In the genomic region with DNA sequence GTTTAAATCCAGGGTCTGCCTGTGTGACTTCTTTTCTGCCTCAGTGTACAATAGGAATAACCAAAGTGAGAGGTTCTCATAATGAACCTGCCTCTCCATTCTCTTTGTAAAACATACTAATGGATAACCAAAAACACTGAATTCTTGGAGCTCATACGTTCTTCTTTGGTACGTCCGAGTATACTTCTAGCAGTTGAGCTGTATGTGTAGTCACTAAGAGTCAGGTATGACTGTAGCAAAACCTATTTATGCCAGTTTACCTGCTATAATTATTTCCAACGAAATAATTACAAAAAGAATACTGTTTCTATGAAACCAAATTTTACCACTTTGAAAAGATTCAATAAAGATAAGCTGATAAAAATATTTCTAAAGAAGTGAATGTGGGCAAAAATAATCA, we compare ENCODE assay signal across 25 cellular contexts.
A peak's percentile ranks its signal among the peaks of the same experiment; 100 is the strongest.
DNase-seq lines count a peak whose midpoint lies in the region; ATAC-seq, FAIRE-seq and TF ChIP-seq lines count a peak whose summit lies in the region.
"Had no signal": no experiment of that assay in that cellular context is flagged by ENCODE, and none has a peak within 500 bp of the region (broad histone marks: within the 10 kb centered on the region; RNA-seq: fewer than 3 reads in every experiment).

No MANE protein-coding gene starts in this region.

- no peak overlapping the region for H4K91ac ChIP-seq in mesenchymal stem cell (ENCODE audit: low read length)

- no peak overlapping the region for H2BK15ac ChIP-seq in mesenchymal stem cell (ENCODE audit: low read depth, poor library complexity, severe bottlenecking)

- no peak for DNase-seq in CD4-positive, CD25-positive, alpha-beta regulatory T cell
- DNase-seq in natural killer cell (no peak), osteocyte (ENCODE audit: extremely low spot score, unreplicated experiment) (no peak), mesenchymal stem cell (no peak), D721Med (ENCODE audit: insufficient read length, low spot score) (no peak)
- no peak for DNase-seq in stimulated activated effector memory CD8-positive, alpha-beta T cell treated with anti-CD3 and anti-CD28 coated beads, Interleukin-12 subunit alpha, Interleukin-12 subunit beta, amount 100 ng/mL, for 72 hours (ENCODE audit: low spot score in 2 of 2)
- DNase-seq: 8988T; ACHN; AML-193; BE2C; Calu3; CD4-positive, alpha-beta memory T cell; COR-L47; DMS153; DND-41; GOT3; HFFc6 had no signal

- no peak overlapping the region for H3K9ac ChIP-seq in mesenchymal stem cell (ENCODE audit: low read length)
- H3K9ac ChIP-seq: BLaER1 treated with 17β-estradiol and CSF1 and Interleukin-3, amounts not matched to agents 10 nM and 100 nM had no signal

- no peak overlapping the region for H2BK12ac ChIP-seq in mesenchymal stem cell (ENCODE audit: low read length in 2 of 2)

- peaks cover 48% of the 10 kb centered on the region for H3K4me1 ChIP-seq in CD4-positive, CD25-positive, alpha-beta regulatory T cell (ENCODE audit: control insufficient read depth, insufficient read depth, low read length, poor library complexity, severe bottlenecking)
- no peaks in the 10 kb centered on the region for H3K4me1 ChIP-seq in mesenchymal stem cell (ENCODE audit: control insufficient read depth, insufficient read depth, low read depth, low read length)
- H3K4me1 ChIP-seq: A549, BE2C, HAP-1 had no signal

- peaks cover 49 to 77% (median 62%) of the 10 kb centered on the region in 4 donors for H3K4me1 Mint-ChIP-seq in CD4-positive, CD25-positive, alpha-beta regulatory T cell
- H3K4me1 Mint-ChIP-seq in natural killer cell (peaks cover 38 to 51% of the 10 kb centered on the region in 2 donors), osteocyte (ENCODE audit: unreplicated experiment) (peaks cover 2% of the 10 kb centered on the region)
- peaks cover 30% of the 10 kb centered on the region for H3K4me1 Mint-ChIP-seq in stimulated activated effector memory CD8-positive, alpha-beta T cell treated with anti-CD3 and anti-CD28 coated beads, Interleukin-12 subunit alpha, Interleukin-12 subunit beta, amount 100 ng/mL, for 72 hours

- H3K27ac Mint-ChIP-seq in CD4-positive, CD25-positive, alpha-beta regulatory T cell, result peak overlapping the region; percentile 13 to 98 (median 62)
- H3K27ac Mint-ChIP-seq in natural killer cell (peak overlapping the region; percentile 82), osteocyte (ENCODE audit: unreplicated experiment) (no peak overlapping the region)
- peak overlapping the region; percentile 2 for H3K27ac Mint-ChIP-seq in stimulated activated effector memory CD8-positive, alpha-beta T cell treated with anti-CD3 and anti-CD28 coated beads, Interleukin-12 subunit alpha, Interleukin-12 subunit beta, amount 100 ng/mL, for 72 hours
- H3K27ac Mint-ChIP-seq: CD14-positive monocyte; CD4-positive, alpha-beta memory T cell; HFFc6 had no signal

- intact Hi-C loops in natural killer cell (cut with micrococcal nuclease), result no loop called here

- no peak overlapping the region for H2AFZ ChIP-seq in mesenchymal stem cell (ENCODE audit: low read depth, low read length)

- H3K4me2 ChIP-seq in mesenchymal stem cell (ENCODE audit: low read length, poor library complexity, severe bottlenecking), result no peak overlapping the region
- H3K4me2 ChIP-seq: A549; BLaER1 treated with 17β-estradiol and CSF1 and Interleukin-3, amounts not matched to agents 10 nM and 100 nM had no signal

- no peak for FAIRE-seq in D721Med (lab: Jason Lieb, UNC)
- FAIRE-seq: A549, G401.6, GM12892, H54 had no signal

- peaks cover 0 to 7% (median 0%) of the 10 kb centered on the region in 7 donors for H3K9me3 Mint-ChIP-seq in CD4-positive, CD25-positive, alpha-beta regulatory T cell
- H3K9me3 Mint-ChIP-seq in natural killer cell (no peaks in the 10 kb centered on the region), osteocyte (ENCODE audit: unreplicated experiment) (peaks cover 5% of the 10 kb centered on the region)
- peaks cover 10% of the 10 kb centered on the region for H3K9me3 Mint-ChIP-seq in stimulated activated effector memory CD8-positive, alpha-beta T cell treated with anti-CD3 and anti-CD28 coated beads, Interleukin-12 subunit alpha, Interleukin-12 subunit beta, amount 100 ng/mL, for 72 hours
- H3K9me3 Mint-ChIP-seq: CD4-positive, alpha-beta memory T cell; HFFc6 had no signal

- peak overlapping the region in 1 of 4 donors; percentile 22 for H3K4me3 Mint-ChIP-seq in CD4-positive, CD25-positive, alpha-beta regulatory T cell
- no peak overlapping the region for H3K4me3 Mint-ChIP-seq in natural killer cell
- no peak overlapping the region for H3K4me3 Mint-ChIP-seq in stimulated activated effector memory CD8-positive, alpha-beta T cell treated with anti-CD3 and anti-CD28 coated beads, Interleukin-12 subunit alpha, Interleukin-12 subunit beta, amount 100 ng/mL, for 72 hours
- H3K4me3 Mint-ChIP-seq in osteocyte (ENCODE audit: unreplicated experiment), result no peak overlapping the region
- H3K4me3 Mint-ChIP-seq: CD14-positive monocyte; CD4-positive, alpha-beta memory T cell; HFFc6 had no signal

- H3K36me3 Mint-ChIP-seq in CD4-positive, CD25-positive, alpha-beta regulatory T cell, result peaks cover 50% of the 10 kb centered on the region
- H3K36me3 Mint-ChIP-seq in natural killer cell, result peaks cover 27% of the 10 kb centered on the region
- H3K36me3 Mint-ChIP-seq in stimulated activated effector memory CD8-positive, alpha-beta T cell treated with anti-CD3 and anti-CD28 coated beads, Interleukin-12 subunit alpha, Interleukin-12 subunit beta, amount 100 ng/mL, for 72 hours, result peaks cover 82% of the 10 kb centered on the region
- H3K36me3 Mint-ChIP-seq in osteocyte (ENCODE audit: unreplicated experiment), result peaks cover 36% of the 10 kb centered on the region
- H3K36me3 Mint-ChIP-seq: CD14-positive monocyte had no signal

- H3K4ac ChIP-seq in mesenchymal stem cell (ENCODE audit: low read depth in 1 of 2, low read length in 2 of 2), result no peak overlapping the region

- peak overlapping the region; percentile 37 for H3K27ac ChIP-seq in CD4-positive, CD25-positive, alpha-beta regulatory T cell (ENCODE audit: insufficient read depth, low read length, poor library complexity, severe bottlenecking)
- peak overlapping the region; percentile 1 for H3K27ac ChIP-seq in KOPT-K1 (ENCODE audit: low read depth, low read length, poor library complexity, severe bottlenecking)
- no peak overlapping the region for H3K27ac ChIP-seq in mesenchymal stem cell (ENCODE audit: low read length, poor library complexity, severe bottlenecking)
- H3K27ac ChIP-seq: A549; BLaER1 treated with 17β-estradiol and CSF1 and Interleukin-3, amounts not matched to agents 10 nM and 100 nM had no signal

- no peak overlapping the region for H3K23ac ChIP-seq in mesenchymal stem cell (ENCODE audit: low read length in 2 of 2)

- peaks cover 55% of the 10 kb centered on the region for H3K36me3 ChIP-seq in CD4-positive, CD25-positive, alpha-beta regulatory T cell (ENCODE audit: control insufficient read depth, insufficient read depth, low read length)
- peaks cover 93% of the 10 kb centered on the region for H3K36me3 ChIP-seq in KOPT-K1 (ENCODE audit: insufficient read depth, low read length)
- peaks cover 0 to 28% of the 10 kb centered on the region in 2 experiments for H3K36me3 ChIP-seq in mesenchymal stem cell (ENCODE audit: control insufficient read depth in 1 of 2, insufficient read depth in 2 of 2, low read depth in 1 of 2, low read length in 2 of 2)
- H3K36me3 ChIP-seq: BE2C, HAP-1 had no signal

- no peak overlapping the region for H2BK120ac ChIP-seq in mesenchymal stem cell (ENCODE audit: low read depth, low read length)

- H3K9me3 ChIP-seq in CD4-positive, CD25-positive, alpha-beta regulatory T cell (ENCODE audit: control insufficient read depth in 2 of 2, low read length in 2 of 2), result no peaks in the 10 kb centered on the region
- H3K9me3 ChIP-seq in KOPT-K1 (ENCODE audit: insufficient read depth, low read length, poor library complexity, severe bottlenecking) (peaks cover 6% of the 10 kb centered on the region), mesenchymal stem cell (ENCODE audit: control insufficient read depth, low read length) (no peaks in the 10 kb centered on the region)
- H3K9me3 ChIP-seq: A549, BE2C, HAP-1 had no signal

- no peak overlapping the region for H2AK5ac ChIP-seq in mesenchymal stem cell (ENCODE audit: low read length, severe bottlenecking)

- no peak overlapping the region for H2BK5ac ChIP-seq in mesenchymal stem cell (ENCODE audit: low read depth, low read length, poor library complexity, severe bottlenecking)

- no peaks in the 10 kb centered on the region for H3K27me3 Mint-ChIP-seq in CD4-positive, CD25-positive, alpha-beta regulatory T cell
- no peaks in the 10 kb centered on the region for H3K27me3 Mint-ChIP-seq in natural killer cell (ENCODE audit: low read depth in 2 of 2)
- H3K27me3 Mint-ChIP-seq in osteocyte (ENCODE audit: unreplicated experiment), result no peaks in the 10 kb centered on the region
- H3K27me3 Mint-ChIP-seq: CD4-positive, alpha-beta memory T cell had no signal

- WGBS in mesenchymal stem cell, result 100% methylated on average over 3 of the region's 4 CpGs

- no peaks in the 10 kb centered on the region for H3K27me3 ChIP-seq in CD4-positive, CD25-positive, alpha-beta regulatory T cell (ENCODE audit: control insufficient read depth, insufficient read depth, low read length)
- no peaks in the 10 kb centered on the region for H3K27me3 ChIP-seq in mesenchymal stem cell (ENCODE audit: control insufficient read depth in 1 of 2, insufficient read depth in 1 of 2, low read length in 2 of 2)
- H3K27me3 ChIP-seq: BE2C; BLaER1 treated with 17β-estradiol and CSF1 and Interleukin-3, amounts not matched to agents 10 nM and 100 nM had no signal

- H3K18ac ChIP-seq in mesenchymal stem cell (ENCODE audit: low read depth in 1 of 2, low read length in 2 of 2), result no peak overlapping the region

- TF ChIP-seq CTCF in natural killer cell (IDR thresholded peaks at IDR 0.05) (no peak), osteocyte (IDR thresholded peaks at IDR 0.05) (no peak), D721Med (IDR thresholded peaks at IDR 0.05; ENCODE audit: insufficient read depth, missing control alignments) (no peak)

- no peaks in the 10 kb centered on the region for H3K79me1 ChIP-seq in mesenchymal stem cell (replicated peaks; ENCODE audit: low read length, poor library complexity, severe bottlenecking)

- no peak overlapping the region for H4K8ac ChIP-seq in mesenchymal stem cell (ENCODE audit: low read length)

- ATAC-seq in CD4-positive, CD25-positive, alpha-beta regulatory T cell (ENCODE audit: low read depth in 2 of 2), result no peak
- no peak for ATAC-seq in natural killer cell
- no peak for ATAC-seq in stimulated activated effector memory CD8-positive, alpha-beta T cell treated with anti-CD3 and anti-CD28 coated beads, Interleukin-12 subunit alpha, Interleukin-12 subunit beta, amount 100 ng/mL, for 72 hours
- ATAC-seq: A549 had no signal

- H3K4me3 ChIP-seq in CD4-positive, CD25-positive, alpha-beta regulatory T cell (ENCODE audit: low read depth, low read length), result no peak overlapping the region
- no peak overlapping the region for H3K4me3 ChIP-seq in mesenchymal stem cell (ENCODE audit: insufficient read depth in 1 of 2, low read depth in 1 of 2, low read length in 2 of 2)
- H3K4me3 ChIP-seq: A549; BLaER1 treated with 17β-estradiol and CSF1 and Interleukin-3, amounts not matched to agents 10 nM and 100 nM; HAP-1 had no signal

- H3K14ac ChIP-seq in mesenchymal stem cell (ENCODE audit: low read length in 2 of 2), result no peak overlapping the region
